Comparison of ENCODE assay signal across 11 cellular contexts in the genomic region with DNA sequence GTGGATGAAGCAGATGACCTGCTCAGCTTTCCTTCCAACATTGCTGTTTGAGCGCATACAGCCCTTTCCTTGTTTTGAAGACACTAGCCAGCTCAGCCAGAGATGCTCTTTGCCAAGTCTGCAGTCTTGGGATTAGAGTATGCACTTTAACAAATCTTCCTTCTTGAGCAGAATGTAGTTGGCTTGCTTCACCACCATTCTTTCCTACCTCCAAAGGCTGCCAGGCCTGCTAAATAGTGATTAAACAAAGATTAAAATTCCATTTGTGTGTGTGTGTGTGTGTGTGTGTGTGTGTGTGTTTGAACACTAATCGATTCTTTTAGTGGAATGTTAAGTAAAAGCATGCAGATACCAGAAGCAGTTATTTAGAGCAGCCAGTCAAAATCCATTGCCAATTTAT.
A peak's percentile ranks its signal among the peaks of the same experiment; 100 is the strongest.
DNase-seq lines count a peak whose midpoint lies in the region; ATAC-seq, FAIRE-seq and TF ChIP-seq lines count a peak whose summit lies in the region.
"Had no signal": no experiment of that assay in that cellular context is flagged by ENCODE, and none has a peak within 500 bp of the region (broad histone marks: within the 10 kb centered on the region; RNA-seq: fewer than 3 reads in every experiment).

No MANE protein-coding gene starts in this region.

- TF ChIP-seq CTCF in AG09319 (IDR thresholded peaks at IDR 0.05; ENCODE audit: low read depth, low read length) (no peak), astrocyte (IDR thresholded peaks at IDR 0.05; ENCODE audit: insufficient read depth, low read depth, low read length) (no peak), cardiac muscle cell (IDR thresholded peaks at IDR 0.05; ENCODE audit: low read depth, low read length) (no peak), ovary (IDR thresholded peaks at IDR 0.05) (no peak)

- no peak overlapping the region for H3K27ac Mint-ChIP-seq in astrocyte (ENCODE audit: unreplicated experiment)

- FAIRE-seq in astrocyte (lab: Jason Lieb, UNC) (peak; percentile 5), urothelium cell line (lab: Jason Lieb, UNC) (no peak)

- ATAC-seq in GM19455 (IDR thresholded peaks at IDR 0.05; ENCODE audit: unreplicated experiment) (no peak), HG03095 (IDR thresholded peaks at IDR 0.05; ENCODE audit: unreplicated experiment) (no peak)

- peak overlapping the region; percentile 79 for H3K4me2 ChIP-seq in astrocyte (ENCODE audit: low read length)
- H3K4me2 ChIP-seq: BLaER1 treated with 17β-estradiol and CSF1 and Interleukin-3, amounts not matched to agents 10 nM and 100 nM had no signal

- intact Hi-C loops in ovary (cut with DNase I) = no loop called here

- H3K4me1 Mint-ChIP-seq in astrocyte (ENCODE audit: low read depth, unreplicated experiment) = peaks cover 50% of the 10 kb centered on the region

- peak overlapping the region; percentile 62 for H3K9ac ChIP-seq in astrocyte (ENCODE audit: low read length)
- H3K9ac ChIP-seq: BLaER1 treated with 17β-estradiol and CSF1 and Interleukin-3, amounts not matched to agents 10 nM and 100 nM had no signal

- peaks cover 2% of the 10 kb centered on the region for H4K20me1 ChIP-seq in astrocyte (ENCODE audit: insufficient read depth, low read length)

- no peaks in the 10 kb centered on the region for H3K27me3 ChIP-seq in astrocyte (ENCODE audit: insufficient read depth, low read length)
- no peaks in the 10 kb centered on the region for H3K27me3 ChIP-seq in cardiac muscle cell
- H3K27me3 ChIP-seq in ovary = no peaks in the 10 kb centered on the region
- H3K27me3 ChIP-seq: BLaER1 treated with 17β-estradiol and CSF1 and Interleukin-3, amounts not matched to agents 10 nM and 100 nM; uterus had no signal

- H3K36me3 ChIP-seq in astrocyte (ENCODE audit: insufficient read depth, low read length) = peaks cover 3% of the 10 kb centered on the region
- H3K36me3 ChIP-seq in cardiac muscle cell = no peaks in the 10 kb centered on the region
- no peaks in the 10 kb centered on the region for H3K36me3 ChIP-seq in ovary
- H3K36me3 ChIP-seq: BLaER1 treated with 17β-estradiol and CSF1 and Interleukin-3, amounts not matched to agents 10 nM and 100 nM; uterus had no signal

- H3K79me2 ChIP-seq in astrocyte (ENCODE audit: insufficient read depth, low read length) = peaks cover 69% of the 10 kb centered on the region

- no peaks in the 10 kb centered on the region for H3K9me3 ChIP-seq in astrocyte (ENCODE audit: insufficient read depth, low read depth, low read length)
- no peaks in the 10 kb centered on the region for H3K9me3 ChIP-seq in cardiac muscle cell (ENCODE audit: low read depth)
- H3K9me3 ChIP-seq in ovary = no peaks in the 10 kb centered on the region
- H3K9me3 ChIP-seq: BLaER1 treated with 17β-estradiol and CSF1 and Interleukin-3, amounts not matched to agents 10 nM and 100 nM; uterus had no signal

- H3K4me3 Mint-ChIP-seq in astrocyte (ENCODE audit: unreplicated experiment) = peak overlapping the region; percentile 77

- 5 to 11% (median 6%) methylated on average over 2 of the region's 2 CpGs for WGBS in ovary, 3 donors

- peaks cover 4% of the 10 kb centered on the region for H3K36me3 Mint-ChIP-seq in astrocyte (ENCODE audit: low read depth, unreplicated experiment)

- H3K9me3 Mint-ChIP-seq in astrocyte (ENCODE audit: unreplicated experiment) = no peaks in the 10 kb centered on the region

- H3K4me3 ChIP-seq in astrocyte (ENCODE audit: insufficient read depth, low read depth, low read length) (peak overlapping the region; percentile 47), cardiac muscle cell (no peak overlapping the region), ovary (no peak overlapping the region)
- H3K4me3 ChIP-seq: BLaER1 treated with 17β-estradiol and CSF1 and Interleukin-3, amounts not matched to agents 10 nM and 100 nM; uterus had no signal

- H3K27me3 Mint-ChIP-seq in astrocyte (ENCODE audit: low read depth, unreplicated experiment) = no peaks in the 10 kb centered on the region

- H3K27ac ChIP-seq in astrocyte (ENCODE audit: low read depth, low read length) (peak overlapping the region; percentile 33), cardiac muscle cell (peak overlapping the region; percentile 73), ovary (peak overlapping the region in 1 of 2 donors; percentile 47)
- H3K27ac ChIP-seq: BLaER1 treated with 17β-estradiol and CSF1 and Interleukin-3, amounts not matched to agents 10 nM and 100 nM had no signal

- peak; percentile 48 for DNase-seq in AG09319 (ENCODE audit: extremely low read depth, low read depth)
- peak; percentile 87 for DNase-seq in astrocyte (ENCODE audit: low read depth)
- DNase-seq in cardiac muscle cell (ENCODE audit: low read depth in 1 of 2, low spot score in 1 of 2) = peak in 1 of 2 donors; percentile 77
- peak; percentile 33 to 52 (median 44) for DNase-seq in ovary
- no peak for DNase-seq in urothelium cell line (ENCODE audit: low spot score)
- DNase-seq in erythroblast (lab: John Stamatoyannopoulos, UW) = no peak
- DNase-seq: stimulated activated CD4-positive, alpha-beta T cell treated with anti-CD3 and anti-CD28 coated beads, Interleukin-4, amount 100 ng/mL, for 4 hours had no signal

- TF ChIP-seq POLR2A in ovary (IDR thresholded peaks at IDR 0.05) (no peak), erythroblast (IDR thresholded peaks at IDR 0.05; ENCODE audit: low read length) (no peak)

- no peak overlapping the region for H2AFZ ChIP-seq in astrocyte (ENCODE audit: low read depth, low read length)

- no peak for TF ChIP-seq EP300 in ovary (IDR thresholded peaks at IDR 0.05)

- H3K4me1 ChIP-seq in astrocyte (ENCODE audit: insufficient read depth, low read length) (peaks cover 45% of the 10 kb centered on the region), cardiac muscle cell (ENCODE audit: low read depth) (peaks cover 29% of the 10 kb centered on the region), ovary (ENCODE audit: insufficient read depth) (peaks cover 16% of the 10 kb centered on the region)
- H3K4me1 ChIP-seq: uterus had no signal

Comparison
In these comparisons a context has a peak if more than half of its experiments do, and no peak if none do; other contexts are left out.
1. DNase-seq: peak in AG09319 (single experiment), astrocyte (single experiment) and ovary (5 of 5); none in urothelium cell line (single experiment) and erythroblast (0 of 2).